In genomic region chr4:8069102-8069752, GRCh38 we compare ENCODE assay signal across 21 cellular contexts.
DNase-seq lines count a peak whose midpoint lies in the region; ATAC-seq, FAIRE-seq and TF ChIP-seq lines count a peak whose summit lies in the region.
"Had no signal": no experiment of that assay in that cellular context is flagged by ENCODE, and none has a peak within 500 bp of the region (broad histone marks: within the 10 kb centered on the region; RNA-seq: fewer than 3 reads in every experiment).

No MANE protein-coding gene starts in this region.

- H3K9ac ChIP-seq in neural progenitor cell: no peak overlapping the region
- no peak overlapping the region for H3K9ac ChIP-seq in SK-N-SH

- H3K9me3 ChIP-seq in neural progenitor cell (ENCODE audit: low read depth) (no peaks in the 10 kb centered on the region), aorta (ENCODE audit: control insufficient read depth, low read length) (peaks cover 1% of the 10 kb centered on the region), SK-N-SH (no peaks in the 10 kb centered on the region), body of pancreas (peaks cover 0 to 4% (median 0%) of the 10 kb centered on the region in 3 donors)
- H3K9me3 ChIP-seq: MG63 had no signal

- CTCF ChIA-PET in SK-N-SH (lab: Yijun Ruan, JAX): interaction anchor here (0.6 kb wide), 1 partner anchor 360 kb away, joined by 3 read pairs; no protein-coding TSS in a partner anchor

- 79 to 89% methylated on average over 27 of the region's 27 CpGs for WGBS in aorta, 2 donors
- WGBS in SK-N-SH (ENCODE audit: low lambda C conversion rate): 67% methylated on average over 16 of the region's 27 CpGs
- 90 to 95% methylated on average over 17 to 27 of the region's 27 CpGs for WGBS in body of pancreas, 2 donors

- H3K9me3 Mint-ChIP-seq in chondrocyte (ENCODE audit: low read depth) (peaks cover 10% of the 10 kb centered on the region), neural progenitor cell (peaks cover 10% of the 10 kb centered on the region)

- TF ChIP-seq RAD21 in SK-N-SH (IDR thresholded peaks at IDR 0.05; ENCODE audit: low read length): no peak

- no peak overlapping the region for H3K27ac Mint-ChIP-seq in chondrocyte (ENCODE audit: unreplicated experiment)
- no peak overlapping the region for H3K27ac Mint-ChIP-seq in neural progenitor cell
- H3K27ac Mint-ChIP-seq: CD8-positive, alpha-beta memory T cell; HFFc6 had no signal

- no peak overlapping the region for H3K4me3 ChIP-seq in neural progenitor cell
- no peak overlapping the region for H3K4me3 ChIP-seq in aorta (ENCODE audit: low read length in 2 of 2)
- no peak overlapping the region for H3K4me3 ChIP-seq in SK-N-SH (ENCODE audit: low read depth in 2 of 2, low read length in 1 of 2)
- no peak overlapping the region for H3K4me3 ChIP-seq in body of pancreas
- H3K4me3 ChIP-seq: MG63, Peyer's patch, SJSA1 had no signal

- no peak for TF ChIP-seq POLR2A in GM12891 (IDR thresholded peaks at IDR 0.05; ENCODE audit: low read depth, low read length)
- no peak for TF ChIP-seq POLR2A in body of pancreas (IDR thresholded peaks at IDR 0.05)

- H3K4me1 Mint-ChIP-seq in chondrocyte (ENCODE audit: low read depth): no peaks in the 10 kb centered on the region
- H3K4me1 Mint-ChIP-seq in neural progenitor cell: peaks cover 25% of the 10 kb centered on the region
- H3K4me1 Mint-ChIP-seq: CD8-positive, alpha-beta memory T cell had no signal

- H3K79me2 ChIP-seq in neural progenitor cell (ENCODE audit: low read depth) (no peaks in the 10 kb centered on the region), SK-N-SH (ENCODE audit: insufficient read depth) (no peaks in the 10 kb centered on the region)

- H3K36me3 Mint-ChIP-seq in chondrocyte (ENCODE audit: low read depth): peaks cover 5% of the 10 kb centered on the region
- peaks cover 3% of the 10 kb centered on the region for H3K36me3 Mint-ChIP-seq in neural progenitor cell

- no peaks in the 10 kb centered on the region for H4K20me1 ChIP-seq in neural progenitor cell (ENCODE audit: low read depth)
- H4K20me1 ChIP-seq in SK-N-SH (ENCODE audit: insufficient read depth): no peaks in the 10 kb centered on the region

- TF ChIP-seq EP300 in SK-N-SH (IDR thresholded peaks at IDR 0.05; ENCODE audit: borderline replicate concordance in 1 of 2, low read depth in 1 of 2, low read length in 1 of 2): no peak

- peaks cover 28% of the 10 kb centered on the region for H3K4me1 ChIP-seq in neural progenitor cell
- no peaks in the 10 kb centered on the region for H3K4me1 ChIP-seq in aorta (ENCODE audit: control insufficient read depth in 1 of 2, insufficient read depth in 2 of 2, low read length in 2 of 2)
- peaks cover 0 to 17% of the 10 kb centered on the region in 2 experiments; a peak in 1 of 4 replicates for H3K4me1 ChIP-seq in SK-N-SH (ENCODE audit: control insufficient read depth in 1 of 2, insufficient read depth in 2 of 2, low read depth in 1 of 2, low read length in 1 of 2)
- no peaks in the 10 kb centered on the region for H3K4me1 ChIP-seq in body of pancreas
- H3K4me1 ChIP-seq: Peyer's patch, SJSA1 had no signal

- POLR2A ChIA-PET in SK-N-SH (lab: Yijun Ruan, JAX): no interaction called here

- H3K36me3 ChIP-seq in neural progenitor cell (no peaks in the 10 kb centered on the region), aorta (ENCODE audit: control insufficient read depth in 1 of 2, insufficient read depth in 2 of 2, low read length in 1 of 2) (peaks cover 0 to 2% of the 10 kb centered on the region in 2 donors), SK-N-SH (replicated peaks in 1 of 2; ENCODE audit: control insufficient read depth in 1 of 2, insufficient read depth in 2 of 2, low read length in 1 of 2) (no peaks in the 10 kb centered on the region), body of pancreas (replicated peaks in 1 of 2; ENCODE audit: insufficient read depth in 1 of 2, low read depth in 2 of 2) (no peaks in the 10 kb centered on the region)
- H3K36me3 ChIP-seq: MG63, Peyer's patch, SJSA1 had no signal

- H3F3A ChIP-seq in neural progenitor cell (ENCODE audit: low read depth) (no peaks in the 10 kb centered on the region), SK-N-SH (replicated peaks; ENCODE audit: insufficient read depth) (no peaks in the 10 kb centered on the region)

- H3K27ac ChIP-seq in neural progenitor cell (no peak overlapping the region), aorta (ENCODE audit: low read depth in 1 of 2, low read length in 2 of 2) (no peak overlapping the region), SK-N-SH (ENCODE audit: low read depth in 2 of 2, low read length in 1 of 2) (no peak overlapping the region), body of pancreas (no peak overlapping the region)
- H3K27ac ChIP-seq: Peyer's patch, SJSA1 had no signal

- H2AFZ ChIP-seq in neural progenitor cell (replicated peaks) (peak overlapping the region; percentile 17), SK-N-SH (ENCODE audit: low read depth) (no peak overlapping the region)

- TF ChIP-seq CTCF in chondrocyte (IDR thresholded peaks at IDR 0.05) (no peak), neural progenitor cell (IDR thresholded peaks at IDR 0.05) (no peak), SK-N-SH (IDR thresholded peaks at IDR 0.05) (no peak), body of pancreas (IDR thresholded peaks at IDR 0.05) (no peak)

- FAIRE-seq in GM12891 (lab: Jason Lieb, UNC): peak; percentile 43
- FAIRE-seq: H54 had no signal

- no peaks in the 10 kb centered on the region for H3K9me2 ChIP-seq in SK-N-SH

- DNase-seq in GM12891 (ENCODE audit: insufficient read length, low spot score) (no peak), chondrocyte (ENCODE audit: low spot score) (peak; percentile 78), neural progenitor cell (ENCODE audit: low spot score) (no peak), aorta (peak; percentile 33 to 71), cerebellar nuclear complex (lab: John Stamatoyannopoulos, UW) (no peak), SK-N-SH (no peak), body of pancreas (no peak)
- DNase-seq: ACHN; C1 segment of cervical spinal cord; CD8-positive, alpha-beta memory T cell; DMS53; GDM1; HFFc6; MG63; NCI-H1417 treated with DMSO at 0.1 percent for 48 hours; NCI-H187; NCI-H446; NCI-H526; Peyer's patch had no signal

- ATAC-seq in aorta (ENCODE audit: low FRiP score) (no peak), body of pancreas (no peak)

- intact Hi-C loops in aorta (cut with DNase I): no loop called here
- intact Hi-C loops in body of pancreas (cut with DNase I): no loop called here

- H3K4me2 ChIP-seq in neural progenitor cell (no peak overlapping the region), SK-N-SH (no peak overlapping the region)

- H3K4me3 Mint-ChIP-seq in chondrocyte (ENCODE audit: unreplicated experiment) (no peak overlapping the region), neural progenitor cell (no peak overlapping the region)
- H3K4me3 Mint-ChIP-seq: HFFc6 had no signal

- H3K27me3 Mint-ChIP-seq in chondrocyte (ENCODE audit: low read depth): peaks cover 21% of the 10 kb centered on the region
- peaks cover 7% of the 10 kb centered on the region for H3K27me3 Mint-ChIP-seq in neural progenitor cell (ENCODE audit: insufficient read depth, low read depth)

- H3K27me3 ChIP-seq in neural progenitor cell: no peaks in the 10 kb centered on the region
- H3K27me3 ChIP-seq in aorta (ENCODE audit: control insufficient read depth in 1 of 2, insufficient read depth in 2 of 2, low read length in 1 of 2): no peaks in the 10 kb centered on the region
- no peaks in the 10 kb centered on the region for H3K27me3 ChIP-seq in SK-N-SH (ENCODE audit: insufficient read depth)
- H3K27me3 ChIP-seq in body of pancreas: no peaks in the 10 kb centered on the region
- H3K27me3 ChIP-seq: MG63, Peyer's patch had no signal

TF ChIP-seq in GM12891, 5 proteins besides CTCF, POLR2A, EP300 and RAD21:
- TF ChIP-seq SPI1 (IDR thresholded peaks at IDR 0.05; ENCODE audit: low read depth, low read length): no peak
- TF ChIP-seq TAF1 (IDR thresholded peaks at IDR 0.05; ENCODE audit: low read depth, low read length): no peak
- TF ChIP-seq PAX5 (IDR thresholded peaks at IDR 0.05; ENCODE audit: insufficient read depth, low read length, severe bottlenecking): no peak
- no peak for TF ChIP-seq POLR2AphosphoS5 (IDR thresholded peaks at IDR 0.05; ENCODE audit: low read depth, low read length)
- no peak for TF ChIP-seq POU2F2 (IDR thresholded peaks at IDR 0.05; ENCODE audit: low read depth, low read length)

TF ChIP-seq in SK-N-SH, 30 proteins besides CTCF, POLR2A, EP300 and RAD21:
- TF ChIP-seq FOXM1 (IDR thresholded peaks at IDR 0.05; ENCODE audit: low read depth): no peak
- no peak for TF ChIP-seq ELF1 (IDR thresholded peaks at IDR 0.05)
- TF ChIP-seq RFX5 (IDR thresholded peaks at IDR 0.05; ENCODE audit: low read length): no peak
- no peak for TF ChIP-seq MAX (IDR thresholded peaks at IDR 0.05; ENCODE audit: low read depth)
- TF ChIP-seq NFIC (IDR thresholded peaks at IDR 0.05; ENCODE audit: borderline replicate concordance): no peak

Comparison
In these comparisons a context has a peak if more than half of its experiments do, and no peak if none do; other contexts are left out.
1. DNase-seq: peak in chondrocyte (single experiment) and aorta (2 of 2); none in GM12891 (single experiment), neural progenitor cell (single experiment), cerebellar nuclear complex (0 of 2), SK-N-SH (single experiment) and body of pancreas (0 of 4).